In the genomic region with DNA sequence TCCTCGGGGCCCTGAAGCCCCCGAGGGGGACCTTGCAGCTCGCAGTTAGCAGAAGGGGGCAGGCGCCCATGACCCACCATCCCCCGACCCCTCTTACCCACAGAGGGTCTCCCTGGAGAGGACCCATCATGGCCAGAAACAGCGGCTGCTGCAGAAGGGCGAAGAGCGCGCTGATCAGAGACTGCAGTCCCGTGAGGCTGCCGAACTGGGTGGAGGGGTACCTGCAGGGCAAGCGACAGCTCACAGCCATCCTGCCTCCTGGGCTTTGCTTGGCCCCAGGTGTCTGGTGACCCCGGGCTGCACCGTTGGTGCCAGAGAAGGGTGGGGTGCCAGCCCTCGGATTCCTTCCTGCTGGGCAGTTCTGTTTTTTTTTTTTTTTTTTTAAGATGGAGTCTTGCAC, we compare ENCODE assay signal across 15 cellular contexts. TPM values are rescaled to one million over a fixed set of nuclear protein-coding genes. Genes with fewer than 3 reads are reported as not detected.
DNase-seq lines count a peak whose midpoint lies in the region; ATAC-seq and TF ChIP-seq lines count a peak whose summit lies in the region.
"Had no signal": no experiment of that assay in that cellular context is flagged by ENCODE, and none has a peak within 500 bp of the region (broad histone marks: within the 10 kb centered on the region; RNA-seq: fewer than 3 reads in every experiment).

No MANE protein-coding gene starts in this region.

- no peaks in the 10 kb centered on the region for H4K20me1 ChIP-seq in IMR-90 (ENCODE audit: insufficient read depth, low read length)

- H3K4me3 Mint-ChIP-seq in activated naive CD8-positive, alpha-beta T cell treated with anti-CD3 and anti-CD28 coated beads, Interleukin-2, amount 50 U/mL, for 24 hours, result no peak overlapping the region

- no peak for TF ChIP-seq EP300 in suprapubic skin (IDR thresholded peaks at IDR 0.05)

- intact Hi-C loops in IMR-90 (cut with micrococcal nuclease) (loop anchor here (5.0 to 10.0 kb wide), 2 partner anchors 208 to 456 kb away; a partner anchor contains a TSS), A673 (cut with micrococcal nuclease; ENCODE audit: unreplicated experiment) (no loop called here)

- no peaks in the 10 kb centered on the region for H3K36me3 ChIP-seq in IMR-90 (ENCODE audit: control insufficient read depth, insufficient read depth, low read length)
- peaks cover 57% of the 10 kb centered on the region for H3K36me3 ChIP-seq in neutrophil
- H3K36me3 ChIP-seq in suprapubic skin, result no peaks in the 10 kb centered on the region
- no peaks in the 10 kb centered on the region for H3K36me3 ChIP-seq in A673 (ENCODE audit: insufficient read depth, low read length, poor library complexity, severe bottlenecking)
- H3K36me3 ChIP-seq: MG63, SJSA1 had no signal

- H3K4me3 ChIP-seq in IMR-90 (ENCODE audit: insufficient read depth, low read depth, low read length) (no peak overlapping the region), coronary artery (no peak overlapping the region), neutrophil (ENCODE audit: low read depth in 1 of 2, low read length in 1 of 2) (peak overlapping the region; percentile 50 to 66), suprapubic skin (no peak overlapping the region), A673 (ENCODE audit: low read depth, low read length, poor library complexity, severe bottlenecking) (no peak overlapping the region)
- H3K4me3 ChIP-seq: MG63, SJSA1 had no signal

- 0 out of 2 replicates have a peak overlapping the region, but pooled peaks have one; percentile 22 for H2BK120ac ChIP-seq in IMR-90 (ENCODE audit: low read depth, low read length)

- in situ Hi-C loops in IMR-90 (cut with MboI; ENCODE audit: low sequenced_read_pairs), result loop anchor here (5.0 kb wide), 1 partner anchor 71 kb away; a partner anchor contains a TSS

- no peak overlapping the region for H2BK5ac ChIP-seq in IMR-90 (ENCODE audit: low read depth, low read length, poor library complexity, severe bottlenecking)

- CTCF ChIA-PET in IMR-90 (lab: Yijun Ruan, JAX), result interaction anchor here (1.6 kb wide), 1 partner anchor 72 kb away, joined by 7 read pairs; a partner anchor contains a TSS
- CTCF ChIA-PET in A673 (lab: Charles Lee), result no interaction called here

- H2AFZ ChIP-seq in IMR-90 (replicated peaks; ENCODE audit: low read length, poor library complexity), result no peak overlapping the region
- H2AFZ ChIP-seq: parathyroid adenoma had no signal

- no TSS peak for BruUV-seq in IMR-90 (replicated peaks; lab: Mats Ljungman, UMichigan)
- no TSS peak for BruUV-seq in A673 (replicated peaks; lab: Mats Ljungman, UMichigan)

- H3K4me1 ChIP-seq in IMR-90 (ENCODE audit: control insufficient read depth, insufficient read depth, low read length), result peaks cover 15% of the 10 kb centered on the region
- peaks cover 54 to 56% of the 10 kb centered on the region in 2 experiments for H3K4me1 ChIP-seq in neutrophil (ENCODE audit: control insufficient read depth in 1 of 2, insufficient read depth in 1 of 2, low read depth in 1 of 2, low read length in 1 of 2)
- peaks cover 55% of the 10 kb centered on the region for H3K4me1 ChIP-seq in suprapubic skin
- no peaks in the 10 kb centered on the region for H3K4me1 ChIP-seq in A673 (ENCODE audit: insufficient read depth, low read length, poor library complexity, severe bottlenecking)

- no peak for TF ChIP-seq POLR2A in IMR-90 (IDR thresholded peaks at IDR 0.05; ENCODE audit: low read depth, low read length)
- TF ChIP-seq POLR2A in suprapubic skin (IDR thresholded peaks at IDR 0.05), result no peak

- H4K5ac ChIP-seq in IMR-90 (ENCODE audit: low read depth, low read length), result no peak overlapping the region

- no peak overlapping the region for H3K56ac ChIP-seq in IMR-90 (ENCODE audit: extremely low read depth, insufficient read depth, low read length)

- TF ChIP-seq RAD21 in IMR-90 (IDR thresholded peaks at IDR 0.05; ENCODE audit: low read length), result no peak

- H3K27me3 Mint-ChIP-seq in activated naive CD8-positive, alpha-beta T cell treated with anti-CD3 and anti-CD28 coated beads, Interleukin-2, amount 50 U/mL, for 24 hours, result no peaks in the 10 kb centered on the region

- no peak for TF ChIP-seq CTCF in IMR-90 (conservative IDR thresholded peaks at IDR 0.05; ENCODE audit: low read depth, low read length)
- TF ChIP-seq CTCF in coronary artery (IDR thresholded peaks at IDR 0.05), result no peak
- no peak for TF ChIP-seq CTCF in neutrophil (IDR thresholded peaks at IDR 0.05)
- no peak for TF ChIP-seq CTCF in suprapubic skin (IDR thresholded peaks at IDR 0.05)
- TF ChIP-seq CTCF in A673 (conservative IDR thresholded peaks at IDR 0.05; ENCODE audit: low read depth, low read length), result no peak
- no peak for TF ChIP-seq CTCF in omental fat pad (IDR thresholded peaks at IDR 0.05)

- peak overlapping the region; percentile 36 for H3K4ac ChIP-seq in IMR-90 (ENCODE audit: low read depth, low read length)

- no peaks in the 10 kb centered on the region for H3K79me1 ChIP-seq in IMR-90 (ENCODE audit: low read depth in 1 of 2, low read length in 2 of 2)

- WGBS in IMR-90 (ENCODE audit: extremely low coverage in 2 of 2, insufficient read length in 1 of 2), 2 experiments, result no CpG with 5 or more reads among the region's 15 CpGs
- WGBS in suprapubic skin, result 78% methylated on average over 14 of the region's 15 CpGs

- DNase-seq in IMR-90, result no peak
- DNase-seq in coronary artery (ENCODE audit: low spot score), result no peak
- DNase-seq in suprapubic skin (ENCODE audit: low spot score in 2 of 2), result no peak
- DNase-seq in A673 (ENCODE audit: low spot score), result no peak
- no peak for DNase-seq in left lobe of liver (ENCODE audit: low spot score)
- DNase-seq in activated naive CD8-positive, alpha-beta T cell treated with anti-CD3 and anti-CD28 coated beads, Interleukin-2, amount 50 U/mL, for 24 hours, result no peak
- no peak for DNase-seq in omental fat pad (ENCODE audit: low spot score)
- DNase-seq: kidney glomerular epithelial cell, NCI-H187 treated with DMSO at 0.1 percent for 48 hours, NCI-H510A, T-helper 9 cell had no signal

- no peak overlapping the region; the same call in 1 of the 2 replicates for H2BK20ac ChIP-seq in IMR-90 (ENCODE audit: low read depth, low read length)

- H4K8ac ChIP-seq in IMR-90 (ENCODE audit: low read depth in 2 of 2, low read length in 2 of 2), result peak overlapping the region in 1 of 2 experiments; percentile 9; a peak in 1 of 4 replicates

- H3K14ac ChIP-seq in IMR-90 (replicated peaks; ENCODE audit: low read depth, low read length), result no peak overlapping the region

- H3K27ac Mint-ChIP-seq in activated naive CD8-positive, alpha-beta T cell treated with anti-CD3 and anti-CD28 coated beads, Interleukin-2, amount 50 U/mL, for 24 hours, result no peak overlapping the region

- no peaks in the 10 kb centered on the region for H3K9me3 Mint-ChIP-seq in activated naive CD8-positive, alpha-beta T cell treated with anti-CD3 and anti-CD28 coated beads, Interleukin-2, amount 50 U/mL, for 24 hours

- H3K27ac ChIP-seq in IMR-90 (ENCODE audit: insufficient read depth, low read length) (no peak overlapping the region), coronary artery (peak overlapping the region; percentile 89 to 93), neutrophil (peak overlapping the region; percentile 100), suprapubic skin (peak overlapping the region; percentile 87), A673 (ENCODE audit: low read depth, low read length, poor library complexity, severe bottlenecking) (no peak overlapping the region)
- H3K27ac ChIP-seq: parathyroid adenoma, SJSA1 had no signal

- H3K36me3 Mint-ChIP-seq in activated naive CD8-positive, alpha-beta T cell treated with anti-CD3 and anti-CD28 coated beads, Interleukin-2, amount 50 U/mL, for 24 hours (ENCODE audit: low read depth), result no peaks in the 10 kb centered on the region

- no peak for ATAC-seq in IMR-90 (ENCODE audit: low read depth)
- ATAC-seq in left lobe of liver, result no peak
- ATAC-seq in activated naive CD8-positive, alpha-beta T cell treated with anti-CD3 and anti-CD28 coated beads, Interleukin-2, amount 50 U/mL, for 24 hours, result no peak
- ATAC-seq in omental fat pad (ENCODE audit: low FRiP score), result no peak

- H3K9ac ChIP-seq in IMR-90 (ENCODE audit: low read depth, low read length), result no peak overlapping the region
- H3K9ac ChIP-seq: parathyroid adenoma had no signal

- H3K9me3 ChIP-seq in IMR-90 (ENCODE audit: control insufficient read depth, insufficient read depth, low read length) (no peaks in the 10 kb centered on the region), neutrophil (no peaks in the 10 kb centered on the region), suprapubic skin (no peaks in the 10 kb centered on the region), A673 (ENCODE audit: low read depth, low read length, poor library complexity, severe bottlenecking) (no peaks in the 10 kb centered on the region)
- H3K9me3 ChIP-seq: MG63, SJSA1 had no signal

- H3K18ac ChIP-seq in IMR-90 (ENCODE audit: low read depth, low read length), result no peak overlapping the region

- 0 out of 2 replicates have a peak overlapping the region, but pooled peaks have one; percentile 62 for H4K91ac ChIP-seq in IMR-90 (ENCODE audit: insufficient read depth, low read depth, low read length)

- 0 out of 2 replicates have a peak, but pooled peaks cover 2% of the 10 kb centered on the region for H3K9me1 ChIP-seq in IMR-90 (ENCODE audit: insufficient read depth, low read length)

- dilution Hi-C loops in IMR-90 (cut with HindIII; ENCODE audit: low sequenced_read_pairs, unreplicated experiment), result no loop called here

- H3K27me3 ChIP-seq in IMR-90 (ENCODE audit: control insufficient read depth, insufficient read depth, low read length) (no peaks in the 10 kb centered on the region), neutrophil (no peaks in the 10 kb centered on the region), suprapubic skin (no peaks in the 10 kb centered on the region), A673 (replicated peaks; ENCODE audit: insufficient read depth, low read depth, low read length, poor library complexity) (no peaks in the 10 kb centered on the region)
- H3K27me3 ChIP-seq: MG63, SJSA1 had no signal

- peak overlapping the region; percentile 33 for H2AK5ac ChIP-seq in IMR-90 (ENCODE audit: low read depth, low read length)

- H3K23ac ChIP-seq in IMR-90 (ENCODE audit: low read depth, low read length), result no peak overlapping the region

- peak overlapping the region; percentile 70 for H2AK9ac ChIP-seq in IMR-90 (replicated peaks; ENCODE audit: low read depth, low read length, poor library complexity)

- H3K4me1 Mint-ChIP-seq in activated naive CD8-positive, alpha-beta T cell treated with anti-CD3 and anti-CD28 coated beads, Interleukin-2, amount 50 U/mL, for 24 hours, result peaks cover 13% of the 10 kb centered on the region

- no peak overlapping the region for H3K4me2 ChIP-seq in IMR-90 (ENCODE audit: low read depth, low read length)

- H2BK15ac ChIP-seq in IMR-90 (ENCODE audit: low read depth, low read length), result peak overlapping the region; percentile 88; the same call in 2 of the 3 replicates

- POLR2A ChIA-PET in IMR-90 (lab: Charles Lee; ENCODE audit: unreplicated experiment), result interaction anchor here (0.8 kb wide), 1 partner anchor 140 kb away, joined by 18 read pairs; no protein-coding TSS in a partner anchor
- POLR2A ChIA-PET in A673 (lab: Charles Lee; ENCODE audit: low non-redundant PET), result no interaction called here

RNA-seq across cellular contexts. Expression of a gene that starts 13.9 kb away (rescaled TPM):
- total RNA-seq in IMR-90 (2012; rRNA removed) (19.2 and 25.8 TPM in 2 replicates), suprapubic skin (10 to 100 TPM; 49.6 to 71.9 (median 61.5) TPM), A673 (2021) (75.7 and 93.1 TPM in 2 replicates), left lobe of liver (29.0 TPM), omental fat pad (10 to 100 TPM; 27.6 to 49.7 (median 33.7) TPM)
- 33.1 and 40.1 TPM in 2 replicates for polyA plus RNA-seq in IMR-90 (2012; rRNA removed)
- polyA plus RNA-seq in IMR-90 (2012; cell fraction: cytosol; rRNA removed), result 17.9 and 28.0 TPM in 2 replicates
- polyA plus RNA-seq in IMR-90 (2012; cell fraction: nucleus; rRNA removed; ENCODE audit: low replicate concordance), result 15.2 and 50.9 TPM in 2 replicates

RNA-seq across cellular contexts. Expression of a gene that starts 52.1 kb away (rescaled TPM):
- total RNA-seq in IMR-90 (2012; rRNA removed) (3.3 and 3.8 TPM in 2 replicates), suprapubic skin (10 to 100 TPM in 2 of 4 donors, 1 to 10 TPM in 2; 4.8 to 11.8 (median 10.6) TPM), A673 (2021) (0.06 and 1.2 TPM in 2 replicates), left lobe of liver (3.1 TPM), omental fat pad (10 to 100 TPM; 21.0 to 39.9 (median 23.1) TPM)
- polyA plus RNA-seq in IMR-90 (2012; rRNA removed), result 9.0 and 10.3 TPM in 2 replicates
- 6.7 and 12.6 TPM in 2 replicates for polyA plus RNA-seq in IMR-90 (2012; cell fraction: cytosol; rRNA removed)
- 6.9 and 14.7 TPM in 2 replicates for polyA plus RNA-seq in IMR-90 (2012; cell fraction: nucleus; rRNA removed; ENCODE audit: low replicate concordance)

Comparison
In these comparisons a context has a peak if more than half of its experiments do, and no peak if none do; other contexts are left out.
1. H3K27ac ChIP-seq: peak in coronary artery (2 of 2), neutrophil (single experiment) and suprapubic skin (single experiment); none in IMR-90 (single experiment) and A673 (single experiment).
2. H3K4me3 ChIP-seq: peak in neutrophil (2 of 2); none in IMR-90 (single experiment), coronary artery (single experiment), suprapubic skin (single experiment) and A673 (single experiment).